20 cellular contexts compared by ENCODE assay signal in the genomic region with DNA sequence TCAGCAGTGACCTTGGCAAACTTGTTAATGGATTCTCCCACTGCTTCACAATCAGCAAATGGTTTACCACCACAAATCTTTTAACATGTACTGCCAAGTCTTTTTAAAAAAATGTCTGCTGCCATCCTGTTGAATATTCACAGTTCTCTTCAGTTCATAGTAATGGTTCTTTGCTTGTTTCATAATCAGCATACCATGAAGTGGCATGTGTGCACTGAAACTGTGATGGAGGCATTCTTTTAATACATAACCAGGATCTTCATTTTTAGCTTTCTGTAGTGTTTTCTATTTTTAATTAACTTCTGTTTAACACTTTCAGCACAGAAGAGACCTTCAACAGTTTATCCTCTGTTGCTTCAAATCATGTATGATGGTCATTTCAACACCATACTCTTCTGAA.
DNase-seq lines count a peak whose midpoint lies in the region; ATAC-seq and TF ChIP-seq lines count a peak whose summit lies in the region.
"Had no signal": no experiment of that assay in that cellular context is flagged by ENCODE, and none has a peak within 500 bp of the region (broad histone marks: within the 10 kb centered on the region; RNA-seq: fewer than 3 reads in every experiment).

No MANE protein-coding gene starts in this region.

- H3K27ac ChIP-seq in caudate nucleus (ENCODE audit: low read depth, low read length): no peak overlapping the region
- H3K27ac ChIP-seq in Peyer's patch: no peak overlapping the region
- H3K27ac ChIP-seq: KMS-11, ovary, stomach, uterus had no signal

- H3K9ac ChIP-seq in adipocyte (ENCODE audit: low read length): no peak overlapping the region
- H3K9ac ChIP-seq: KMS-11, SK-N-SH had no signal

- DNase-seq in adipocyte (ENCODE audit: low read depth): peak; percentile 1
- no peak for DNase-seq in GM03348 (ENCODE audit: low spot score)
- DNase-seq in caudate nucleus (lab: John Stamatoyannopoulos, UW): no peak
- no peak for DNase-seq in T-helper 1 cell
- DNase-seq in Peyer's patch: no peak
- DNase-seq: activated CD4-positive, alpha-beta memory T cell treated with anti-CD3 and anti-CD28 coated beads, Interleukin-2, amount 10 ng/mL, durations not matched to agents 7 days and 5 days; aorta; left cardiac atrium; NCI-H1694; NCI-H510A treated with DMSO at 0.1 percent for 48 hours; ovary; SK-N-SH; stomach; uterus had no signal

- H3K4me3 ChIP-seq in adipocyte (ENCODE audit: low read length) (no peak overlapping the region), Peyer's patch (no peak overlapping the region)
- H3K4me3 ChIP-seq: ovary, smooth muscle cell, stomach, uterus had no signal

- no peaks in the 10 kb centered on the region for H3K9me3 ChIP-seq in adipocyte (ENCODE audit: control insufficient read depth, low read length)
- no peaks in the 10 kb centered on the region for H3K9me3 ChIP-seq in Peyer's patch
- H3K9me3 ChIP-seq: ovary, SK-N-SH, stomach, uterus had no signal

- H3K4me1 ChIP-seq in adipocyte (ENCODE audit: control insufficient read depth, insufficient read depth, low read length) (no peaks in the 10 kb centered on the region), Peyer's patch (no peaks in the 10 kb centered on the region)
- H3K4me1 ChIP-seq: stomach, uterus had no signal

- peak; percentile 85 for ATAC-seq in GM18511 (IDR thresholded peaks at IDR 0.05; ENCODE audit: unreplicated experiment)
- peak; percentile 91 for ATAC-seq in GM21423 (IDR thresholded peaks at IDR 0.05; ENCODE audit: unreplicated experiment)
- ATAC-seq in HG03064 (IDR thresholded peaks at IDR 0.05; ENCODE audit: low read depth, unreplicated experiment): peak; percentile 91
- ATAC-seq: HCT116, left cardiac atrium had no signal

- TF ChIP-seq CTCF in Peyer's patch (IDR thresholded peaks at IDR 0.05): no peak

- H3K27me3 ChIP-seq in adipocyte (replicated peaks; ENCODE audit: control insufficient read depth, insufficient read depth, low read length) (no peaks in the 10 kb centered on the region), Peyer's patch (no peaks in the 10 kb centered on the region)
- H3K27me3 ChIP-seq: ovary, stomach, uterus had no signal

- no peak for TF ChIP-seq POLR2A in Peyer's patch (IDR thresholded peaks at IDR 0.05)

- H3K36me3 ChIP-seq in adipocyte (ENCODE audit: control insufficient read depth, insufficient read depth, low read length, severe bottlenecking) (no peaks in the 10 kb centered on the region), Peyer's patch (no peaks in the 10 kb centered on the region)
- H3K36me3 ChIP-seq: ovary, stomach, uterus had no signal
